In the genomic region with DNA sequence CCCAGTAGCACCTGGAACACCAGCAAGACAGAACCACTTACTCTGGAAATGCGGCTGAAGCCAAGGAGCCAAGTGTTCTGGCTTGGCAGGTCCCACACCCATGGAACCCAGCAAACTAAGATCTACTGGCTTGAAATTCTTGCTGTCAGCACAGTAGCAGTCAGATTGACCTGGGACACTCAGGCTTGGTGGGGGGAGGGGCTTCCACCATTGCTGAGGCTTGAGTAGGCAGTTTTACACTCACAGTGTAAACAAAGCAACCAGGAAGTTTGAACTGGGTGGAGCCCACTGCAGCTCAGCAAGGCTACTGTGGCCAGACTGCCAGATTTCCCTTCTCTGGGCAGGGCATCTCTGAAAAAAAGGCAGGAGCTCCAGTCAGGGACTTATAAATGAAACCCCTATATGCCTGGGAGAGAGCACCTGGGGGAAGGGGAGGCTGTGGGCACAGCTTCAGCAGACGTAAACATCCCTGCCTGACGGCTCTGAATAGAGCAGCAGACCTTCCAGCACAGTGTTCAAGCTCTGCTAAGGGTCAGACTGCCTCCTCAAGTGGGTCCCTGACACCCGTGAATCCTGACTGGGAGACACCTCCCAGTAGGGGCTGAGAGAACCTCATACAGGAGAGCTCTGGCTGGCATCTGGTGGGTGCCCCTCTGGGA, we compare ENCODE assay signal across 15 cellular contexts.
DNase-seq lines count a peak whose midpoint lies in the region; ATAC-seq and TF ChIP-seq lines count a peak whose summit lies in the region.
"Had no signal": no experiment of that assay in that cellular context is flagged by ENCODE, and none has a peak within 500 bp of the region (broad histone marks: within the 10 kb centered on the region; RNA-seq: fewer than 3 reads in every experiment).

No MANE protein-coding gene starts in this region.

- H3K4me3 ChIP-seq in HUES6 (ENCODE audit: low read depth, low read length) = no peak overlapping the region
- no peak overlapping the region for H3K4me3 ChIP-seq in RWPE2 (ENCODE audit: severe bottlenecking)
- no peak overlapping the region for H3K4me3 ChIP-seq in fibroblast of pulmonary artery (replicated peaks; ENCODE audit: low read depth, low read length)
- H3K4me3 ChIP-seq: gastrocnemius medialis, thyroid gland had no signal

- H3K4me1 ChIP-seq in HUES6 (ENCODE audit: control insufficient read depth, insufficient read depth, low read length) = peaks cover 10% of the 10 kb centered on the region
- H3K4me1 ChIP-seq in RWPE2 (ENCODE audit: insufficient read depth, poor library complexity, severe bottlenecking) = peaks cover 8% of the 10 kb centered on the region
- H3K4me1 ChIP-seq: gastrocnemius medialis, thyroid gland had no signal

- no peaks in the 10 kb centered on the region for H3K9me3 ChIP-seq in HUES6 (ENCODE audit: control insufficient read depth, insufficient read depth, low read depth, low read length)
- H3K9me3 ChIP-seq in RWPE2 (ENCODE audit: severe bottlenecking) = no peaks in the 10 kb centered on the region
- H3K9me3 ChIP-seq: thyroid gland had no signal

- H3K36me3 ChIP-seq in HUES6 (ENCODE audit: control insufficient read depth, insufficient read depth, low read length) (no peaks in the 10 kb centered on the region), RWPE2 (ENCODE audit: low read depth) (no peaks in the 10 kb centered on the region)
- H3K36me3 ChIP-seq: gastrocnemius medialis, thyroid gland had no signal

- H3K9ac ChIP-seq in HUES6 (ENCODE audit: low read length) = peak overlapping the region; percentile 44

- H3K27me3 ChIP-seq in HUES6 (ENCODE audit: control insufficient read depth, insufficient read depth, low read length) (no peaks in the 10 kb centered on the region), RWPE2 (ENCODE audit: insufficient read depth, poor library complexity, severe bottlenecking) (no peaks in the 10 kb centered on the region)
- H3K27me3 ChIP-seq: gastrocnemius medialis, thyroid gland had no signal

- TF ChIP-seq CTCF in RWPE2 (IDR thresholded peaks at IDR 0.05; ENCODE audit: poor library complexity, severe bottlenecking) (no peak), fibroblast of pulmonary artery (IDR thresholded peaks at IDR 0.05; ENCODE audit: low read length, missing control alignments) (no peak)

- DNase-seq in RWPE2 (ENCODE audit: low spot score) (peak; percentile 74), fibroblast of pulmonary artery (ENCODE audit: low read depth) (peak; percentile 29), renal cortical epithelial cell (ENCODE audit: low read depth) (peak; percentile 68), medulla oblongata (ENCODE audit: extremely low spot score) (no peak)
- no peak for DNase-seq in stimulated activated CD4-positive, alpha-beta T cell treated with anti-CD3 and anti-CD28 coated beads, Interleukin-2, amount 100 ng/mL, for 24 hours
- DNase-seq: activated CD4-positive, alpha-beta T cell treated with anti-CD3 and anti-CD28 coated beads, Interleukin-2, amount 50 U/mL, for 48 hours; aorta; gastrocnemius medialis; Kasumi-1; naive thymus-derived CD8-positive, alpha-beta T cell; stimulated activated CD4-positive, alpha-beta T cell treated with anti-CD3 and anti-CD28 coated beads, Interleukin-4, amount 100 ng/mL, for 1 hour; thyroid gland had no signal

- H3K27ac ChIP-seq in HUES6 (ENCODE audit: low read depth, low read length) (no peak overlapping the region), RWPE2 (ENCODE audit: poor library complexity, severe bottlenecking) (no peak overlapping the region)
- H3K27ac ChIP-seq: gastrocnemius medialis, thyroid gland had no signal

- ATAC-seq in RWPE2 (ENCODE audit: low read depth) (peak; percentile 89), HG03469 (IDR thresholded peaks at IDR 0.05; ENCODE audit: unreplicated experiment) (no peak), HG03095 (IDR thresholded peaks at IDR 0.05; ENCODE audit: unreplicated experiment) (no peak)
- ATAC-seq: gastrocnemius medialis; naive thymus-derived CD8-positive, alpha-beta T cell had no signal

Comparison
In these comparisons a context has a peak if more than half of its experiments do, and no peak if none do; other contexts are left out.
1. DNase-seq: peak in RWPE2 (single experiment), fibroblast of pulmonary artery (single experiment) and renal cortical epithelial cell (single experiment); none in medulla oblongata (single experiment) and stimulated activated CD4-positive, alpha-beta T cell treated with anti-CD3 and anti-CD28 coated beads, Interleukin-2, amount 100 ng/mL, for 24 hours (0 of 2).